ENCODE assay signal across 1 cellular context in genomic region chr6:44966449-44967091, GRCh38.
TF ChIP-seq lines count a peak whose summit lies in the region.

No MANE protein-coding gene starts in this region.

TF ChIP-seq in K562, 482 proteins besides CTCF, POLR2A, EP300 and RAD21 (continued from another document and continues in another):
- TF ChIP-seq ZNF318 (IDR thresholded peaks at IDR 0.05; ENCODE audit: borderline replicate concordance in 1 of 2, low read depth in 1 of 2) (peak; percentile 88 to 99), ZNF311 (CRISPR knock-in tag; IDR thresholded peaks at IDR 0.05) (peak; percentile 82), NR2C2 (CRISPR knock-in tag; IDR thresholded peaks at IDR 0.05) (no peak), NR2C2 (tag; IDR thresholded peaks at IDR 0.05) (peak; percentile 23), FOS (IDR thresholded peaks at IDR 0.05; ENCODE audit: extremely low read depth, insufficient read length) (peak; percentile 81), CEBPB (tag; IDR thresholded peaks at IDR 0.05) (peak; percentile 97), LEF1 (IDR thresholded peaks at IDR 0.05) (peak; percentile 98), NR2F6 (CRISPR knock-in tag; IDR thresholded peaks at IDR 0.05) (no peak), ATF7 (IDR thresholded peaks at IDR 0.05) (peak; percentile 95), CBX3 (IDR thresholded peaks at IDR 0.05; ENCODE audit: borderline replicate concordance in 1 of 2, low read length in 2 of 2) (peak in 1 of 2 experiments; percentile 86; a peak in 2 of 3 replicates), MXI1 (IDR thresholded peaks at IDR 0.05; ENCODE audit: low read depth, low read length) (peak; percentile 67; the same call in 1 of the 2 replicates), MTA1 (IDR thresholded peaks at IDR 0.05; ENCODE audit: borderline replicate concordance) (peak; percentile 92), TCF7 (IDR thresholded peaks at IDR 0.05; ENCODE audit: borderline replicate concordance) (peak; percentile 48; the same call in 1 of the 2 replicates), HEY1 (CRISPR knock-in tag; IDR thresholded peaks at IDR 0.05; ENCODE audit: borderline replicate concordance) (peak; percentile 89; the same call in 1 of the 2 replicates), THRB (CRISPR knock-in tag; conservative IDR thresholded peaks at IDR 0.05) (peak; percentile 98), RNF2 (IDR thresholded peaks at IDR 0.05) (peak; percentile 91; the same call in 1 of the 2 replicates), HES1 (IDR thresholded peaks at IDR 0.05; ENCODE audit: low read depth) (peak; percentile 94), E2F6 (IDR thresholded peaks at IDR 0.05; ENCODE audit: borderline replicate concordance in 1 of 2, extremely low read depth in 1 of 2, insufficient read depth in 1 of 2, insufficient read length in 1 of 2, low read depth in 1 of 2, low read length in 1 of 2, poor library complexity in 1 of 2, severe bottlenecking in 1 of 2) (no peak), PHB2 (IDR thresholded peaks at IDR 0.05; ENCODE audit: low read depth) (peak; percentile 100), ZNF324 (CRISPR knock-in tag; IDR thresholded peaks at IDR 0.05) (0 out of 2 replicates have a peak, but pooled peaks have one; percentile 13), HBP1 (CRISPR knock-in tag; IDR thresholded peaks at IDR 0.05) (peak; percentile 95; the same call in 1 of the 2 replicates), E4F1 (CRISPR knock-in tag; IDR thresholded peaks at IDR 0.05; ENCODE audit: borderline replicate concordance) (no peak), TARDBP (IDR thresholded peaks at IDR 0.05) (peak; percentile 98), ZNF197 (CRISPR knock-in tag; IDR thresholded peaks at IDR 0.05; ENCODE audit: low read depth) (peak; percentile 94), TEAD2 (tag; IDR thresholded peaks at IDR 0.05) (0 out of 2 replicates have a peak, but pooled peaks have one; percentile 12), STAT5B (CRISPR knock-in tag; IDR thresholded peaks at IDR 0.05) (no peak), FOXA1 (IDR thresholded peaks at IDR 0.05; ENCODE audit: borderline replicate concordance) (peak; percentile 42; the same call in 1 of the 2 replicates), SMARCC2 (IDR thresholded peaks at IDR 0.05; ENCODE audit: low read depth) (peak; percentile 100), SMARCA4 (IDR thresholded peaks at IDR 0.05) (peak; percentile 100), NFATC3 (IDR thresholded peaks at IDR 0.05) (peak; percentile 80; the same call in 1 of the 2 replicates), FOXA3 (CRISPR knock-in tag; conservative IDR thresholded peaks at IDR 0.05 in 1 of 2, IDR thresholded peaks at IDR 0.05 in 1 of 2) (peak; percentile 73 to 93; a peak in 3 of 4 replicates), IRF9 (tag; IDR thresholded peaks at IDR 0.05) (peak; percentile 41; the same call in 1 of the 2 replicates), HLTF (IDR thresholded peaks at IDR 0.05) (peak; percentile 91; the same call in 1 of the 2 replicates), ELF4 (CRISPR knock-in tag; IDR thresholded peaks at IDR 0.05) (peak; percentile 99), MEF2A (IDR thresholded peaks at IDR 0.05; ENCODE audit: control insufficient read depth, low read depth, low read length) (peak; percentile 40; the same call in 1 of the 2 replicates), ZBTB5 (IDR thresholded peaks at IDR 0.05) (no peak; the same call in 1 of the 2 replicates), FOXK2 (conservative IDR thresholded peaks at IDR 0.05 in 1 of 2, IDR thresholded peaks at IDR 0.05 in 1 of 2; ENCODE audit: low read depth in 2 of 2) (peak; percentile 94 to 97), SOX6 (IDR thresholded peaks at IDR 0.05) (peak; percentile 100), RBM39 (optimal IDR thresholded peaks at IDR 0.05; ENCODE audit: low read depth, low read length) (no peak), TEAD1 (CRISPR knock-in tag; IDR thresholded peaks at IDR 0.05) (peak in 1 of 2 experiments; percentile 98; a peak in 2 of 4 replicates), ZNF511 (CRISPR knock-in tag; IDR thresholded peaks at IDR 0.05) (no peak), MITF (IDR thresholded peaks at IDR 0.05) (peak; percentile 90)
